Comparison of ENCODE assay signal across 13 cellular contexts in the genomic region with DNA sequence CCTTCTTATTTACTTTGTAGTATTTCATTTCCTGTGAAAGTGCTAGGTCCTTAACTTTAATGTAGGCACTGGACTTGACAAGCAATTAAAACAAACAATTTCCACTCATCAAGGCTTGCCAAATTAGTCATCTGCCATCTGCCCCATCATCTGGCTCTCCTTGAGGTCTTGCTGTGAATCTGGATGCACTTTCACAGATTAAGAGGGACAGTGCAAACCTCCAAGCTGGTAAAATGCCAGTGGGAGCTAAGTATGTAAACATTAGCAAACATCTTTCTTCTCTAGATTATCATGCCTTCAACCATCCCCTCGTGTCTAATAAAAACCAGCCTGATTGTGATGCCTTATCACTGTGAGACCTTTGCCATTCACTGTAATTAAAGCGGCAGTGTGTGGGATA.
DNase-seq lines count a peak whose midpoint lies in the region; ATAC-seq and FAIRE-seq lines count a peak whose summit lies in the region.
"Had no signal": no experiment of that assay in that cellular context is flagged by ENCODE, and none has a peak within 500 bp of the region (broad histone marks: within the 10 kb centered on the region; RNA-seq: fewer than 3 reads in every experiment).

No MANE protein-coding gene starts in this region.

- peak; percentile 23 for DNase-seq in ELR (ENCODE audit: low read depth)
- DNase-seq in NCI-H187 (lab: John Stamatoyannopoulos, UW), result peak; percentile 18 to 30
- DNase-seq in RPMI8226, result peak; percentile 33
- no peak for DNase-seq in activated CD4-positive, alpha-beta T cell treated with anti-CD3 and anti-CD28 coated beads for 48 hours
- no peak for DNase-seq in H4 (ENCODE audit: low spot score)
- DNase-seq: activated CD4-positive, alpha-beta T cell treated with anti-CD3 and anti-CD28 coated beads for 36 hours; activated naive CD8-positive, alpha-beta T cell treated with anti-CD3 and anti-CD28 coated beads for 36 hours; hypothalamus; stimulated activated CD4-positive, alpha-beta T cell treated with anti-CD3 and anti-CD28 coated beads, Interleukin-1b, Interleukin-23, amount 100 ng/mL, for 48 hours had no signal

- FAIRE-seq in islet of Langerhans (lab: Jason Lieb, UNC), result peak; percentile 68
- FAIRE-seq: HTR-8/SVneo had no signal

- ATAC-seq in HG03520 (IDR thresholded peaks at IDR 0.05; ENCODE audit: unreplicated experiment), result no peak
- no peak for ATAC-seq in GM21717 (IDR thresholded peaks at IDR 0.05; ENCODE audit: unreplicated experiment)
- ATAC-seq: activated CD4-positive, alpha-beta T cell treated with anti-CD3 and anti-CD28 coated beads for 36 hours had no signal

Comparison
In these comparisons a context has a peak if more than half of its experiments do, and no peak if none do; other contexts are left out.
1. DNase-seq: peak in ELR (single experiment), NCI-H187 (2 of 2) and RPMI8226 (single experiment); none in activated CD4-positive, alpha-beta T cell treated with anti-CD3 and anti-CD28 coated beads for 48 hours (single experiment) and H4 (single experiment).